In the genomic region with DNA sequence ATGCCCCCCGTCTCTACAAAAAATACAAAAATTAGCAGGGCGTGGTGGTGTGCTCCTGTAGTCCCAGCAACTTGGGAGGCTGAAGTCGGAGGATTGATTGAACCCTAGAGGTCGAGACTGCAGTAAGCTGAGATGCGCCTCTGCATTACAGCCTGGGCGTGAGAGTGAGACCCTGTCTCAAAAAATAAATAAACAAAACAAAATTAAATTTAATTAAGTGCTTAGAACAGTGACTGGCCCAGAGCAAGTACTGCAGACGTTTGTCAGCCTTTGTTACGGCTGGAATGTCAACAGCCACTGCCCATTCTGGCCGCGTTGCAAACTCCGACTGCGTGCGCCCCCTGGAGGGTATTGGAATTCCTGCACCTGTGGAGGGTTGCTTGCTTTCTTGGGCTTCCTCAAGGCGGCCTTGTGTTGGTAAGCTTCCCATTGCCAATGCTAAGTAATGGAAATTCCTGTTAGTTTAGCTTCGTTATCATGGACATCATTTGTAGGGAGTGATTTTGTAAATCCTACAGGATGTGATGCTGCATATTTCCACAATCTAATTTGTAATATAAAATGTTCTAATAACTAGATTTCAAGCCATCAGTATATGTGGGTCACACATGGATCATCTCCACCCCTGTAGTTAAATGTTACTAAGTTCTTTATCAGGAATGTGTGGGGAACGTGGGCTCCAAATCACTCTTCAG, we compare ENCODE assay signal across 8 cellular contexts. TPM values are rescaled to one million over a fixed set of nuclear protein-coding genes. Genes with fewer than 3 reads are reported as not detected.
A peak's percentile ranks its signal among the peaks of the same experiment; 100 is the strongest.
DNase-seq lines count a peak whose midpoint lies in the region; ATAC-seq, FAIRE-seq and TF ChIP-seq lines count a peak whose summit lies in the region.

No MANE protein-coding gene starts in this region.

- H3K4me2 ChIP-seq in MM.1S (ENCODE audit: low read depth, low read length), result no peak overlapping the region

- no peaks in the 10 kb centered on the region for H3F3A ChIP-seq in MM.1S (ENCODE audit: insufficient read depth, low read length)

- H3K9me2 ChIP-seq in MM.1S (replicated peaks; ENCODE audit: insufficient read depth, low read length), result no peaks in the 10 kb centered on the region

- DNase-seq in GM13977 (ENCODE audit: low spot score) (peak; percentile 79), MM.1S (peak; percentile 68), T follicular helper cell (ENCODE audit: low read depth) (peak; percentile 47), adrenal gland (peak; percentile 80 to 93 (median 87)), heart right ventricle (peak; percentile 81 to 86), retinal pigment epithelial cell (ENCODE audit: low read depth) (peak; percentile 47)

- H2AFZ ChIP-seq in MM.1S (ENCODE audit: low read length), result no peak overlapping the region

- H3K9ac ChIP-seq in MM.1S (ENCODE audit: low read length), result no peak overlapping the region

- intact Hi-C loops in adrenal gland (cut with DNase I) (loop anchor here in 1 of 2 donors (2.0 kb wide), 1 partner anchor 49 kb away; no protein-coding TSS in a partner anchor), heart right ventricle (cut with DNase I) (loop anchor here (1.0 to 10.0 kb wide), 4 partner anchors 48 to 135 kb away; no protein-coding TSS in a partner anchor)

- no peaks in the 10 kb centered on the region for H3K4me1 ChIP-seq in MM.1S (ENCODE audit: low read length)
- no peaks in the 10 kb centered on the region for H3K4me1 ChIP-seq in adrenal gland (replicated peaks in 1 of 2)
- H3K4me1 ChIP-seq in heart right ventricle, result peaks cover 0 to 11% (median 0%) of the 10 kb centered on the region in 9 donors

- TF ChIP-seq CTCF in GM13977 (IDR thresholded peaks at IDR 0.05; ENCODE audit: extremely low read depth, insufficient read depth, missing control alignments) (peak; percentile 92), MM.1S (IDR thresholded peaks at IDR 0.05; ENCODE audit: low read length) (peak; percentile 92), adrenal gland (IDR thresholded peaks at IDR 0.05) (peak; percentile 86 to 94 (median 88)), heart right ventricle (IDR thresholded peaks at IDR 0.05) (peak; percentile 67 to 94 (median 90)), retinal pigment epithelial cell (conservative IDR thresholded peaks at IDR 0.05; ENCODE audit: low read depth, low read length) (peak; percentile 95)

- ATAC-seq in heart right ventricle, result peak; percentile 79 to 92 (median 84)
- no peak for ATAC-seq in HG02970 (IDR thresholded peaks at IDR 0.05; ENCODE audit: low FRiP score, unreplicated experiment)

- H3K36me3 ChIP-seq in MM.1S (replicated peaks; ENCODE audit: insufficient read depth, low read length), result no peaks in the 10 kb centered on the region
- H3K36me3 ChIP-seq in adrenal gland (replicated peaks in 1 of 2), result no peaks in the 10 kb centered on the region
- no peaks in the 10 kb centered on the region for H3K36me3 ChIP-seq in heart right ventricle

- H3K27ac ChIP-seq in MM.1S (ENCODE audit: low read length) (no peak overlapping the region), adrenal gland (no peak overlapping the region), heart right ventricle (no peak overlapping the region)

- H3K4me3 ChIP-seq in MM.1S (ENCODE audit: low read length) (no peak overlapping the region), adrenal gland (no peak overlapping the region), heart right ventricle (no peak overlapping the region), retinal pigment epithelial cell (ENCODE audit: low read length) (no peak overlapping the region)

- FAIRE-seq in A204.1 (lab: Jason Lieb, UNC), result peak; percentile 94

- in situ Hi-C loops in GM13977 (cut with MboI; ENCODE audit: low pct_unique_long_range_greater_than_20kb, low sequenced_read_pairs, unreplicated experiment), result no loop called here

- no peaks in the 10 kb centered on the region for H4K20me1 ChIP-seq in MM.1S (ENCODE audit: insufficient read depth, low read length)

- H3K9me3 ChIP-seq in MM.1S (replicated peaks; ENCODE audit: insufficient read depth, low read length) (no peaks in the 10 kb centered on the region), adrenal gland (replicated peaks in 1 of 3) (no peaks in the 10 kb centered on the region), heart right ventricle (no peaks in the 10 kb centered on the region)

- H3K79me2 ChIP-seq in MM.1S (ENCODE audit: low read length), result no peaks in the 10 kb centered on the region

- WGBS in adrenal gland, 4 donors, result 28 to 36% (median 31%) methylated on average over 14 to 16 of the region's 16 CpGs
- 33 to 35% methylated on average over 16 of the region's 16 CpGs for WGBS in heart right ventricle, 2 donors

- H3K27me3 ChIP-seq in MM.1S (replicated peaks; ENCODE audit: insufficient read depth, low read length) (no peaks in the 10 kb centered on the region), adrenal gland (no peaks in the 10 kb centered on the region), heart right ventricle (peaks cover 0 to 35% (median 12%) of the 10 kb centered on the region in 7 donors)

- TF ChIP-seq POLR2A in adrenal gland (IDR thresholded peaks at IDR 0.05), result no peak

RNA-seq across cellular contexts. Expression of gene ATP6V1B1, which starts 15.9 kb away (rescaled TPM):
- total RNA-seq in adrenal gland, result 1 to 10 TPM in 1 of 8 donors, under 1 TPM in 4, not detected in 3; 0.14 to 1.3 (median 0.58) TPM
- 1 to 10 TPM in 2 of 3 donors, under 1 TPM in 1; 0.27 to 4.6 (median 1.9) TPM for polyA plus RNA-seq in adrenal gland
- total RNA-seq in heart right ventricle, result 1 to 10 TPM in 3 of 10 donors, under 1 TPM in 3, not detected in 4; 0.30 to 2.0 (median 0.88) TPM
- 1 to 10 TPM in 1 of 2 donors, under 1 TPM in 1; 0.28 to 6.4 TPM for polyA plus RNA-seq in heart right ventricle

RNA-seq across cellular contexts. Expression of gene VAX2, which starts 19.4 kb away (rescaled TPM):
- 1 to 10 TPM in 3 of 8 donors, under 1 TPM in 3, not detected in 2; 0.35 to 4.9 (median 0.93) TPM for total RNA-seq in adrenal gland
- polyA plus RNA-seq in adrenal gland, result 1 to 10 TPM in 2 of 3 donors, not detected in 1; 2.5 to 3.0 TPM
- total RNA-seq in heart right ventricle, result 1 to 10 TPM in 1 of 10 donors, under 1 TPM in 7, not detected in 2; 0.23 to 1.2 (median 0.40) TPM
- 1 to 10 TPM in 1 of 2 donors, under 1 TPM in 1; 0.26 to 3.7 TPM for polyA plus RNA-seq in heart right ventricle

RNA-seq across cellular contexts. Expression of gene ANKRD53, which starts 58.6 kb away (rescaled TPM):
- total RNA-seq in adrenal gland, result 1 to 10 TPM in 7 of 8 donors, not detected in 1; 1.5 to 3.7 (median 2.1) TPM
- polyA plus RNA-seq in adrenal gland, result 1 to 10 TPM; 1.5 to 5.1 (median 4.3) TPM
- 1 to 10 TPM in 1 of 10 donors, under 1 TPM in 8, not detected in 1; 0.14 to 1.3 (median 0.74) TPM for total RNA-seq in heart right ventricle
- polyA plus RNA-seq in heart right ventricle, result 1 to 10 TPM in 1 of 2 donors, under 1 TPM in 1; 0.97 to 1.1 TPM
